13 cellular contexts compared by ENCODE assay signal in the genomic region with DNA sequence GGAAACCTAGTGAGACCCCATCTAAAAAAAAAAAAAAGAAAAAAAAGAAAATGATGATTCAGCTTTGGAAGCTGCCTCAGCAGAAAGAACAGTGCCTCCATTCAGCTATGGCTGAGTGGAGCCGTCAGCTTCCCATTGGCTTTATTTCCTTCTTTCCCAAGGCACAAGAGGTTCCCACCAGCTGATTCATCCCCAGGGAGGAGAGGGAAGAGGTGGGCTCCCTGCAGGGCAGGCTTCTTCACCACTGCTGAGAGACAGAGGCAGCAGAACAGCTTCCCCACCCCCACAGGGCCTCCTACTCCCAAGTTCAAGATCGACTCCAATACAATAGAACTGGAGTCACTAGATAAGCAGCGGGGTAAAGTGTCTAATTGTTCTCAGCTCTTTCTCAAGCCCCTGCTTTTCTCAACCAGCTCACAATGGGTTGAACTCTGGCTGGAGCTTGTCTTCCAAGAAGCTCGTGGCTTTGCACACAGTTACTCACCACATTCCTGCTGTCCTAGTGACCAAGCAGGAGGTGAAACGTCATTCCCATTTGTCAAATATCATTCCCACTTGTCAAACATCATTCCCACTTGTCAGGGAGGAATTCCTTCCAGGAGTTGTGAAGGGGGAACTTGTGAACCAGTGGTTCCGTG. TPM values are rescaled to one million over a fixed set of nuclear protein-coding genes. Genes with fewer than 3 reads are reported as not detected.
DNase-seq lines count a peak whose midpoint lies in the region; ATAC-seq and TF ChIP-seq lines count a peak whose summit lies in the region.
"Had no signal": no experiment of that assay in that cellular context is flagged by ENCODE, and none has a peak within 500 bp of the region (broad histone marks: within the 10 kb centered on the region; RNA-seq: fewer than 3 reads in every experiment).

No MANE protein-coding gene starts in this region.

- no peaks in the 10 kb centered on the region for H3K4me1 Mint-ChIP-seq in CD4-positive, alpha-beta T cell (ENCODE audit: low read depth)

- TF ChIP-seq CTCF in A673 (conservative IDR thresholded peaks at IDR 0.05; ENCODE audit: low read depth, low read length) (no peak), astrocyte of the spinal cord (IDR thresholded peaks at IDR 0.05; ENCODE audit: low read depth, low read length) (no peak)
- no peak for TF ChIP-seq CTCF in CD4-positive, alpha-beta T cell (IDR thresholded peaks at IDR 0.05)

- no peak for ATAC-seq in CD4-positive, alpha-beta T cell (ENCODE audit: poor library complexity)
- ATAC-seq in GM21447 (IDR thresholded peaks at IDR 0.05; ENCODE audit: unreplicated experiment): no peak
- ATAC-seq: activated CD8-positive, alpha-beta T cell treated with anti-CD3 and anti-CD28 coated beads for 36 hours had no signal

- intact Hi-C loops in A673 (cut with micrococcal nuclease; ENCODE audit: unreplicated experiment): no loop called here
- intact Hi-C loops in CD4-positive, alpha-beta T cell (cut with DNase I, micrococcal nuclease): no loop called here

- DNase-seq in A673 (ENCODE audit: low spot score) (peak; percentile 26), HT1080 (ENCODE audit: low read depth) (peak; percentile 92), astrocyte of the spinal cord (ENCODE audit: low read depth, low spot score) (peak; percentile 70), islet precursor cell (peak; percentile 68), NCI-H446 treated with DMSO at 0.1 percent for 48 hours (lab: John Stamatoyannopoulos, UW) (no peak), DMS53 treated with DMSO at 0.1 percent for 48 hours (lab: John Stamatoyannopoulos, UW; ENCODE audit: unreplicated experiment) (no peak)
- DNase-seq in CD4-positive, alpha-beta T cell: no peak
- DNase-seq: activated CD8-positive, alpha-beta T cell treated with anti-CD3 and anti-CD28 coated beads for 36 hours; activated naive CD4-positive, alpha-beta T cell; NCI-H1417; upper lobe of left lung had no signal

- no peak overlapping the region for H3K4me3 ChIP-seq in A673 (ENCODE audit: low read depth, low read length, poor library complexity, severe bottlenecking)
- H3K4me3 ChIP-seq in astrocyte of the spinal cord (ENCODE audit: low read depth, low read length): no peak overlapping the region
- H3K4me3 ChIP-seq: upper lobe of left lung had no signal

- no peak overlapping the region for H3K27ac ChIP-seq in A673 (ENCODE audit: low read depth, low read length, poor library complexity, severe bottlenecking)
- H3K27ac ChIP-seq in CD4-positive, alpha-beta T cell (ENCODE audit: low read depth, low read length): no peak overlapping the region
- H3K27ac ChIP-seq: upper lobe of left lung had no signal

- CTCF ChIA-PET in A673 (lab: Charles Lee): no interaction called here
- CTCF ChIA-PET in CD4-positive, alpha-beta T cell (lab: Charles Lee): no interaction called here

- no peaks in the 10 kb centered on the region for H3K4me1 ChIP-seq in A673 (ENCODE audit: insufficient read depth, low read length, poor library complexity, severe bottlenecking)
- H3K4me1 ChIP-seq: upper lobe of left lung had no signal

- H3K27ac Mint-ChIP-seq in CD4-positive, alpha-beta T cell: no peak overlapping the region
- H3K27ac Mint-ChIP-seq: activated CD8-positive, alpha-beta T cell treated with anti-CD3 and anti-CD28 coated beads for 36 hours; T-helper 2 cell treated with Interferon-gamma antibody and Interleukin-4, amounts not matched to agents 5 μg/mL and 100 μg/mL, for 36 hours had no signal

- no peaks in the 10 kb centered on the region for H3K27me3 ChIP-seq in A673 (replicated peaks; ENCODE audit: insufficient read depth, low read depth, low read length, poor library complexity)
- H3K27me3 ChIP-seq in CD4-positive, alpha-beta T cell (ENCODE audit: control insufficient read depth, insufficient read depth, low read length): no peaks in the 10 kb centered on the region
- H3K27me3 ChIP-seq: upper lobe of left lung had no signal

- no peaks in the 10 kb centered on the region for H3K9me3 Mint-ChIP-seq in CD4-positive, alpha-beta T cell
- H3K9me3 Mint-ChIP-seq: activated CD8-positive, alpha-beta T cell treated with anti-CD3 and anti-CD28 coated beads for 36 hours; T-helper 2 cell treated with Interferon-gamma antibody and Interleukin-4, amounts not matched to agents 5 μg/mL and 100 μg/mL, for 36 hours had no signal

- no peaks in the 10 kb centered on the region for H3K27me3 Mint-ChIP-seq in CD4-positive, alpha-beta T cell

- in situ Hi-C loops in astrocyte of the spinal cord (cut with HindIII; ENCODE audit: low sequenced_read_pairs): no loop called here

- H3K36me3 Mint-ChIP-seq in CD4-positive, alpha-beta T cell (ENCODE audit: low read depth): no peaks in the 10 kb centered on the region

- BruUV-seq in A673 (replicated peaks; lab: Mats Ljungman, UMichigan): no TSS peak

- H3K36me3 ChIP-seq in A673 (ENCODE audit: insufficient read depth, low read length, poor library complexity, severe bottlenecking): no peaks in the 10 kb centered on the region
- H3K36me3 ChIP-seq: upper lobe of left lung had no signal

- POLR2A ChIA-PET in A673 (lab: Charles Lee; ENCODE audit: low non-redundant PET): no interaction called here
- POLR2A ChIA-PET in CD4-positive, alpha-beta T cell (lab: Charles Lee): no interaction called here

- H3K4me3 Mint-ChIP-seq in CD4-positive, alpha-beta T cell: no peak overlapping the region
- H3K4me3 Mint-ChIP-seq: activated CD8-positive, alpha-beta T cell treated with anti-CD3 and anti-CD28 coated beads for 36 hours; T-helper 2 cell treated with Interferon-gamma antibody and Interleukin-4, amounts not matched to agents 5 μg/mL and 100 μg/mL, for 36 hours had no signal

- no peaks in the 10 kb centered on the region for H3K9me3 ChIP-seq in A673 (ENCODE audit: low read depth, low read length, poor library complexity, severe bottlenecking)
- H3K9me3 ChIP-seq in CD4-positive, alpha-beta T cell (ENCODE audit: control insufficient read depth, low read length): no peaks in the 10 kb centered on the region
- H3K9me3 ChIP-seq: upper lobe of left lung had no signal

RNA-seq across cellular contexts. Expression of gene FHDC1, which starts 47.8 kb away (rescaled TPM):
- total RNA-seq in A673 (2021): 0.26 and 0.39 TPM in 2 replicates
- total RNA-seq in HT1080 (2014; rRNA removed; shearing (Covaris generic)): 0.03 and 0.23 TPM in 2 replicates
- polyA plus RNA-seq in HT1080 (2015; cell fraction: cytosol; rRNA removed): 0.23 and 0.45 TPM in 2 replicates
- polyA plus RNA-seq in HT1080 (2015; cell fraction: nucleus; rRNA removed): 1.5 and 1.6 TPM in 2 replicates
- under 1 TPM in 1 of 2 experiments, not detected in 1; 0.03 TPM for total RNA-seq in CD4-positive, alpha-beta T cell

Comparison
In these comparisons a context has a peak if more than half of its experiments do, and no peak if none do; other contexts are left out.
1. DNase-seq: peak in A673 (single experiment), HT1080 (single experiment), astrocyte of the spinal cord (single experiment) and islet precursor cell (single experiment); none in CD4-positive, alpha-beta T cell (0 of 10), NCI-H446 treated with DMSO at 0.1 percent for 48 hours (single experiment) and DMS53 treated with DMSO at 0.1 percent for 48 hours (single experiment).